In genomic region chr5:138944527-138945322, GRCh38 we compare ENCODE assay signal across 15 cellular contexts.
DNase-seq lines count a peak whose midpoint lies in the region; ATAC-seq, FAIRE-seq and TF ChIP-seq lines count a peak whose summit lies in the region.
"Had no signal": no experiment of that assay in that cellular context is flagged by ENCODE, and none has a peak within 500 bp of the region (broad histone marks: within the 10 kb centered on the region; RNA-seq: fewer than 3 reads in every experiment).

No MANE protein-coding gene starts in this region.

- intact Hi-C loops in prostate gland (cut with DNase I): no loop called here

- DNase-seq in DMS79 (lab: John Stamatoyannopoulos, UW) (peak; percentile 68), RCC 7860 (ENCODE audit: low spot score) (peak; percentile 99), iris pigment epithelial cell (ENCODE audit: low read depth) (peak; percentile 18), omental fat pad (ENCODE audit: low spot score) (no peak), prostate gland (ENCODE audit: low spot score) (no peak), dermis blood vessel endothelial cell (no peak), activated T-cell treated with anti-CD3 and anti-CD28 coated beads for 4 hours (no peak)
- DNase-seq in stimulated activated CD4-positive, alpha-beta T cell treated with anti-CD3 and anti-CD28 coated beads, Interleukin-4, amount 100 ng/mL, for 1 hour: no peak
- DNase-seq: activated CD8-positive, alpha-beta memory T cell treated with anti-CD3 and anti-CD28 coated beads for 24 hours; activated naive CD4-positive, alpha-beta T cell treated with anti-CD3 and anti-CD28 coated beads for 36 hours; DMS53; SHP77 had no signal

- FAIRE-seq in RCC 7860 (lab: Jason Lieb, UNC): peak; percentile 98

- WGBS in prostate gland: 81% methylated on average over 23 of the region's 23 CpGs

- no peaks in the 10 kb centered on the region for H3K4me1 ChIP-seq in prostate gland (replicated peaks)

- H3K9me3 ChIP-seq in prostate gland: no peaks in the 10 kb centered on the region
- H3K9me3 ChIP-seq: neutrophil had no signal

- TF ChIP-seq POLR2A in prostate gland (IDR thresholded peaks at IDR 0.05): no peak

- H3K27ac ChIP-seq in prostate gland: no peak overlapping the region
- H3K27ac ChIP-seq: cardiac muscle cell, epithelial cell of prostate, neutrophil had no signal

- no peaks in the 10 kb centered on the region for H3K36me3 ChIP-seq in prostate gland
- H3K36me3 ChIP-seq: cardiac muscle cell had no signal

- peak; percentile 16 for ATAC-seq in omental fat pad (ENCODE audit: low FRiP score)

- H3K4me3 ChIP-seq in prostate gland: no peak overlapping the region
- H3K4me3 ChIP-seq: cardiac muscle cell had no signal

- no peak for TF ChIP-seq CTCF in omental fat pad (IDR thresholded peaks at IDR 0.05)
- TF ChIP-seq CTCF in prostate gland (IDR thresholded peaks at IDR 0.05): no peak

- H3K27me3 ChIP-seq in prostate gland (replicated peaks; ENCODE audit: insufficient read depth): no peaks in the 10 kb centered on the region
- H3K27me3 ChIP-seq: cardiac muscle cell, neutrophil had no signal

Comparison
In these comparisons a context has a peak if more than half of its experiments do, and no peak if none do; other contexts are left out.
1. DNase-seq: peak in DMS79 (single experiment), RCC 7860 (single experiment) and iris pigment epithelial cell (single experiment); none in omental fat pad (single experiment), prostate gland (single experiment), dermis blood vessel endothelial cell (single experiment), stimulated activated CD4-positive, alpha-beta T cell treated with anti-CD3 and anti-CD28 coated beads, Interleukin-4, amount 100 ng/mL, for 1 hour (single experiment) and activated T-cell treated with anti-CD3 and anti-CD28 coated beads for 4 hours (single experiment).